Comparison of ENCODE assay signal across 23 cellular contexts in genomic region chr17:82113941-82114340, GRCh38. TPM values are rescaled to one million over a fixed set of nuclear protein-coding genes. Genes with fewer than 3 reads are reported as not detected.
A peak's percentile ranks its signal among the peaks of the same experiment; 100 is the strongest.
DNase-seq lines count a peak whose midpoint lies in the region; TF ChIP-seq lines count a peak whose summit lies in the region.
"Had no signal": no experiment of that assay in that cellular context is flagged by ENCODE, and none has a peak within 500 bp of the region (broad histone marks: within the 10 kb centered on the region; RNA-seq: fewer than 3 reads in every experiment).

No MANE protein-coding gene starts in this region.

- H4K20me1 ChIP-seq in mammary epithelial cell (ENCODE audit: insufficient read depth, low read length), result no peaks in the 10 kb centered on the region
- H4K20me1 ChIP-seq: BLaER1 treated with 17β-estradiol and CSF1 and Interleukin-3, amounts not matched to agents 10 nM and 100 nM had no signal

- TF ChIP-seq CTCF in breast epithelium (IDR thresholded peaks at IDR 0.05) (no peak), mammary epithelial cell (conservative IDR thresholded peaks at IDR 0.05 in 1 of 2, IDR thresholded peaks at IDR 0.05 in 1 of 2; ENCODE audit: extremely low read depth in 1 of 2, insufficient read depth in 1 of 2, low read depth in 1 of 2, low read length in 2 of 2) (no peak), neural crest cell (conservative IDR thresholded peaks at IDR 0.05) (no peak)

- H3K4me1 ChIP-seq in breast epithelium (no peaks in the 10 kb centered on the region), mammary epithelial cell (ENCODE audit: insufficient read depth, low read length) (no peaks in the 10 kb centered on the region)
- H3K4me1 ChIP-seq: Peyer's patch had no signal

- no peak for TF ChIP-seq POLR2A in breast epithelium (IDR thresholded peaks at IDR 0.05)

- H3K36me3 ChIP-seq in breast epithelium (no peaks in the 10 kb centered on the region), mammary epithelial cell (ENCODE audit: insufficient read depth, low read length) (no peaks in the 10 kb centered on the region)

- H3K27ac ChIP-seq in breast epithelium, result peak overlapping the region; percentile 66 to 88
- H3K27ac ChIP-seq in mammary epithelial cell (ENCODE audit: insufficient read depth, low read depth, low read length), result no peak overlapping the region
- H3K27ac ChIP-seq: BLaER1 treated with 17β-estradiol and CSF1 and Interleukin-3, amounts not matched to agents 10 nM and 100 nM; KMS-11; Peyer's patch; SJSA1 had no signal

- H3K27me3 ChIP-seq in breast epithelium (no peaks in the 10 kb centered on the region), mammary epithelial cell (ENCODE audit: insufficient read depth, low read length) (no peaks in the 10 kb centered on the region)
- H3K27me3 ChIP-seq: BLaER1 treated with 17β-estradiol and CSF1 and Interleukin-3, amounts not matched to agents 10 nM and 100 nM; Peyer's patch; SJSA1 had no signal

- no peak overlapping the region for H3K27ac Mint-ChIP-seq in neural crest cell (ENCODE audit: unreplicated experiment)
- H3K27ac Mint-ChIP-seq: GM23338 had no signal

- in situ Hi-C loops in mammary epithelial cell (cut with MboI; ENCODE audit: low sequenced_read_pairs in 2 of 2), result no loop called here

- dilution Hi-C loops in mammary epithelial cell (cut with HindIII; ENCODE audit: low sequenced_read_pairs), result no loop called here

- no TSS peak for BruUV-seq in mammary epithelial cell (replicated peaks; lab: Mats Ljungman, UMichigan)

- no peak overlapping the region for H3K4me2 ChIP-seq in mammary epithelial cell (ENCODE audit: insufficient read depth, low read depth, low read length)
- H3K4me2 ChIP-seq: BLaER1 treated with 17β-estradiol and CSF1 and Interleukin-3, amounts not matched to agents 10 nM and 100 nM; GM23338; KMS-11 had no signal

- CTCF ChIA-PET in mammary epithelial cell (lab: Charles Lee; ENCODE audit: low non-redundant PET), result no interaction called here

- no peak overlapping the region for H2AFZ ChIP-seq in mammary epithelial cell (ENCODE audit: low read depth, low read length)
- H2AFZ ChIP-seq: GM23338 had no signal

- DNase-seq in breast epithelium (ENCODE audit: low spot score in 2 of 2), result no peak
- DNase-seq in mammary epithelial cell, result no peak
- DNase-seq in ecto neural progenitor cell (ENCODE audit: low spot score), result peak; percentile 38
- no peak for DNase-seq in neural crest cell (ENCODE audit: low read depth, low spot score)
- DNase-seq in NCI-H2107 (lab: John Stamatoyannopoulos, UW), result no peak
- DNase-seq in nucleus accumbens (lab: John Stamatoyannopoulos, UW), result no peak
- no peak for DNase-seq in pons (ENCODE audit: low spot score)
- DNase-seq in middle frontal gyrus (ENCODE audit: extremely low spot score, low spot score), result no peak
- DNase-seq: 8988T; Calu3; CD8-positive, alpha-beta memory T cell; DMS153; HCEC 1CT; IMR-90; NCI-H1105; NCI-H2029 treated with DMSO at 0.1 percent for 48 hours; NCI-H2171 treated with DMSO at 0.1 percent for 48 hours; NCI-H524 treated with DMSO at 0.1 percent for 48 hours; Peyer's patch had no signal

- H3K9me3 ChIP-seq in breast epithelium (no peaks in the 10 kb centered on the region), mammary epithelial cell (replicated peaks; ENCODE audit: insufficient read depth, low read length) (no peaks in the 10 kb centered on the region)
- H3K9me3 ChIP-seq: BLaER1 treated with 17β-estradiol and CSF1 and Interleukin-3, amounts not matched to agents 10 nM and 100 nM; Peyer's patch; SJSA1 had no signal

- no peak overlapping the region for H3K9ac ChIP-seq in mammary epithelial cell (ENCODE audit: insufficient read depth, low read length)
- H3K9ac ChIP-seq: BLaER1 treated with 17β-estradiol and CSF1 and Interleukin-3, amounts not matched to agents 10 nM and 100 nM; KMS-11 had no signal

- no peaks in the 10 kb centered on the region for H3K79me2 ChIP-seq in mammary epithelial cell (ENCODE audit: insufficient read depth, low read length)

- 95% methylated on average over 11 of the region's 13 CpGs for WGBS in mammary epithelial cell (ENCODE audit: low coverage, missing lambda C conversion rate)

- no peaks in the 10 kb centered on the region for H3K9me3 Mint-ChIP-seq in neural crest cell
- H3K9me3 Mint-ChIP-seq: CD8-positive, alpha-beta memory T cell had no signal

- H3K36me3 Mint-ChIP-seq in neural crest cell (ENCODE audit: low read depth), result peaks cover 1% of the 10 kb centered on the region

- no peaks in the 10 kb centered on the region for H3K27me3 Mint-ChIP-seq in neural crest cell (ENCODE audit: low read depth)
- H3K27me3 Mint-ChIP-seq: CD8-positive, alpha-beta memory T cell had no signal

- peaks cover 29% of the 10 kb centered on the region for H3K4me1 Mint-ChIP-seq in neural crest cell

- peak overlapping the region; percentile 56 for H3K4me3 Mint-ChIP-seq in neural crest cell
- H3K4me3 Mint-ChIP-seq: CD8-positive, alpha-beta memory T cell; GM23338 had no signal

- intact Hi-C loops in breast epithelium (cut with DNase I; ENCODE audit: low total_unique reads), result no loop called here
- intact Hi-C loops in mammary epithelial cell (cut with micrococcal nuclease), result no loop called here

- H3K4me3 ChIP-seq in breast epithelium (no peak overlapping the region), mammary epithelial cell (replicated peaks in 1 of 3; ENCODE audit: insufficient read depth in 1 of 3, low read depth in 2 of 3, low read length in 3 of 3) (no peak overlapping the region)
- H3K4me3 ChIP-seq: BLaER1 treated with 17β-estradiol and CSF1 and Interleukin-3, amounts not matched to agents 10 nM and 100 nM; GM23338; Peyer's patch; SJSA1 had no signal

RNA-seq across cellular contexts. Expression of gene FASN, which starts 15.9 kb away (rescaled TPM):
- total RNA-seq in breast epithelium (100 to 1,000 TPM in 1 of 3 donors, 10 to 100 TPM in 2; 95.4 to 590 (median 98.6) TPM), mammary epithelial cell (100 to 1,000 TPM; 126 to 452 TPM), neural crest cell (816 and 839 TPM in 2 replicates)
- polyA plus RNA-seq in mammary epithelial cell, result 217 TPM
- 278 TPM for polyA minus RNA-seq in mammary epithelial cell

RNA-seq across cellular contexts. Expression of gene DUS1L, which starts 48.3 kb away (rescaled TPM):
- total RNA-seq in breast epithelium (10 to 100 TPM; 55.0 to 96.4 (median 82.0) TPM), mammary epithelial cell (10 to 100 TPM; 59.0 to 94.2 TPM), neural crest cell (126 and 131 TPM in 2 replicates)
- polyA plus RNA-seq in mammary epithelial cell, result 65.9 TPM
- polyA minus RNA-seq in mammary epithelial cell, result 74.3 TPM
